Comparison of ENCODE assay signal across 8 cellular contexts in the genomic region with DNA sequence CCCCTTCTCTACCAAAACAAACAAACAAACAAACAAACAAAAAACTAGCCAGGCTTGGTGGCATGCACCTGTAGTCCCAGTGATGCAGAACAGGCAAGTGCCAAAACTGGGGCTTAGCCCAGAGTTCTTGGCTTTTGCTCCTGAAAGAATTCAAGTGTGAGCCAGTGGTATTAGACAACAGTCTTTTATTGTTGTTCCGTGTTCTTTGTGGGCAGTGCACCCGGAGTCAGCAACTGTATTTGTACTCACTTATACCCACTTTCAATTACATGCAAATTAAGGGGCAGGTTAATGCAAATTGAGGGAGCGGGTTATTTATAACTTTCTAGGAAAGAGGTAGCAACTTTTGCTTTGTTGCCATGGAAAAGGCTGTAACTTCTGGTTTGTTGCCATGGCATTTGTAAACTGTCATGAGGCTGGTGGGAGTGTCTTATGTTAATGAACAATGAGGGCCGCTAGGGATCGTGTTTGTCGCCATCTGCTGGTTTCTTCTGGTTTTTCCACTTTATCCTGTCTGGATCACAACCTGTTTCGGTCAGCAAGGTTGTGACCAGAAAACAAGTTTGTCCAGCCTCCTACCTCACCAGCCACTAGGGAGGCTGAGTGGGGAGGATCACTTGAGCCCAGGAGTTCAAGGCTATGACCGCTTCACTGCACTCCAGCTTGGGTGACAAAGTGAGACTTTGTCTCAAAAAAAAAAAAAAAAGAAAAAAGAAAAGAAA.
DNase-seq lines count a peak whose midpoint lies in the region; ATAC-seq and TF ChIP-seq lines count a peak whose summit lies in the region.

No MANE protein-coding gene starts in this region.

- no CpG with 5 or more reads among the region's 8 CpGs for WGBS in IMR-90 (ENCODE audit: extremely low coverage in 2 of 2, insufficient read length in 1 of 2), 2 experiments
- 37% methylated on average over 8 of the region's 8 CpGs for WGBS in mammary epithelial cell (ENCODE audit: low coverage, missing lambda C conversion rate)

- H3K56ac ChIP-seq in IMR-90 (ENCODE audit: extremely low read depth, insufficient read depth, low read length) = no peak overlapping the region

- H3K9me3 ChIP-seq in IMR-90 (ENCODE audit: control insufficient read depth, insufficient read depth, low read length) (no peaks in the 10 kb centered on the region), mammary epithelial cell (replicated peaks; ENCODE audit: insufficient read depth, low read length) (no peaks in the 10 kb centered on the region), lower lobe of right lung (no peaks in the 10 kb centered on the region)

- no peaks in the 10 kb centered on the region for H3K9me1 ChIP-seq in IMR-90 (ENCODE audit: insufficient read depth, low read length)

- no peak overlapping the region for H4K8ac ChIP-seq in IMR-90 (ENCODE audit: low read depth in 2 of 2, low read length in 2 of 2)

- in situ Hi-C loops in IMR-90 (cut with MboI; ENCODE audit: low sequenced_read_pairs) = no loop called here
- in situ Hi-C loops in SK-MEL-5 (cut with HindIII; ENCODE audit: low pct_unique_long_range_greater_than_20kb, low sequenced_read_pairs) = no loop called here
- in situ Hi-C loops in mammary epithelial cell (cut with MboI; ENCODE audit: low sequenced_read_pairs in 2 of 2) = no loop called here

- no peak overlapping the region for H2BK15ac ChIP-seq in IMR-90 (ENCODE audit: low read depth, low read length)

- H3K79me1 ChIP-seq in IMR-90 (ENCODE audit: low read depth in 1 of 2, low read length in 2 of 2) = no peaks in the 10 kb centered on the region

- H2BK20ac ChIP-seq in IMR-90 (ENCODE audit: low read depth, low read length) = no peak overlapping the region

- no peak for TF ChIP-seq POLR2A in IMR-90 (IDR thresholded peaks at IDR 0.05; ENCODE audit: low read depth, low read length)

- H3K4me2 ChIP-seq in IMR-90 (ENCODE audit: low read depth, low read length) = no peak overlapping the region
- H3K4me2 ChIP-seq in mammary epithelial cell (ENCODE audit: insufficient read depth, low read depth, low read length) = no peak overlapping the region

- H2AFZ ChIP-seq in IMR-90 (replicated peaks; ENCODE audit: low read length, poor library complexity) (no peak overlapping the region), mammary epithelial cell (ENCODE audit: low read depth, low read length) (no peak overlapping the region)

- H3K18ac ChIP-seq in IMR-90 (ENCODE audit: low read depth, low read length) = no peak overlapping the region

- CTCF ChIA-PET in IMR-90 (lab: Yijun Ruan, JAX) (interaction anchor here (1.3 kb wide), 1 partner anchor 34 kb away, joined by 3 read pairs; no protein-coding TSS in a partner anchor), mammary epithelial cell (lab: Charles Lee; ENCODE audit: low non-redundant PET) (no interaction called here)

- POLR2A ChIA-PET in IMR-90 (lab: Charles Lee; ENCODE audit: unreplicated experiment) = no interaction called here

- no peak overlapping the region for H2BK120ac ChIP-seq in IMR-90 (ENCODE audit: low read depth, low read length)

- no TSS peak for BruUV-seq in IMR-90 (replicated peaks; lab: Mats Ljungman, UMichigan)
- BruUV-seq in mammary epithelial cell (replicated peaks; lab: Mats Ljungman, UMichigan) = TSS peak; percentile 74

- DNase-seq in NCI-H2107 treated with DMSO at 0.1 percent for 48 hours (lab: John Stamatoyannopoulos, UW; ENCODE audit: unreplicated experiment) (peak; percentile 13), NCI-H2107 (lab: John Stamatoyannopoulos, UW) (no peak), IMR-90 (peak; percentile 74), SK-MEL-5 (ENCODE audit: low read depth, low spot score) (peak; percentile 78), mammary epithelial cell (peak; percentile 58), lower lobe of right lung (no peak)

- H3K14ac ChIP-seq in IMR-90 (replicated peaks; ENCODE audit: low read depth, low read length) = no peak overlapping the region

- peaks cover 12% of the 10 kb centered on the region for H3K27me3 ChIP-seq in IMR-90 (ENCODE audit: control insufficient read depth, insufficient read depth, low read length)
- no peaks in the 10 kb centered on the region for H3K27me3 ChIP-seq in mammary epithelial cell (ENCODE audit: insufficient read depth, low read length)
- H3K27me3 ChIP-seq in lower lobe of right lung (ENCODE audit: low read depth) = no peaks in the 10 kb centered on the region

- H3K4ac ChIP-seq in IMR-90 (ENCODE audit: low read depth, low read length) = no peak overlapping the region

- H3K79me2 ChIP-seq in mammary epithelial cell (ENCODE audit: insufficient read depth, low read length) = no peaks in the 10 kb centered on the region

- dilution Hi-C loops in IMR-90 (cut with HindIII; ENCODE audit: low sequenced_read_pairs, unreplicated experiment) = no loop called here
- dilution Hi-C loops in mammary epithelial cell (cut with HindIII; ENCODE audit: low sequenced_read_pairs) = no loop called here

- H3K27ac ChIP-seq in IMR-90 (ENCODE audit: insufficient read depth, low read length) (no peak overlapping the region), mammary epithelial cell (ENCODE audit: insufficient read depth, low read depth, low read length) (peak overlapping the region; percentile 23), lower lobe of right lung (no peak overlapping the region)

- H3K4me1 ChIP-seq in IMR-90 (ENCODE audit: control insufficient read depth, insufficient read depth, low read length) (no peaks in the 10 kb centered on the region), mammary epithelial cell (ENCODE audit: insufficient read depth, low read length) (peaks cover 2% of the 10 kb centered on the region), lower lobe of right lung (no peaks in the 10 kb centered on the region)

- H3K23ac ChIP-seq in IMR-90 (ENCODE audit: low read depth, low read length) = no peak overlapping the region

- TF ChIP-seq RAD21 in IMR-90 (IDR thresholded peaks at IDR 0.05; ENCODE audit: low read length) = peak; percentile 70

- H4K5ac ChIP-seq in IMR-90 (ENCODE audit: low read depth, low read length) = no peak overlapping the region

- H4K91ac ChIP-seq in IMR-90 (ENCODE audit: insufficient read depth, low read depth, low read length) = no peak overlapping the region

- no peak overlapping the region for H2BK5ac ChIP-seq in IMR-90 (ENCODE audit: low read depth, low read length, poor library complexity, severe bottlenecking)

- H4K20me1 ChIP-seq in IMR-90 (ENCODE audit: insufficient read depth, low read length) = no peaks in the 10 kb centered on the region
- H4K20me1 ChIP-seq in mammary epithelial cell (ENCODE audit: insufficient read depth, low read length) = no peaks in the 10 kb centered on the region

- H2AK5ac ChIP-seq in IMR-90 (ENCODE audit: low read depth, low read length) = no peak overlapping the region

- peak; percentile 92 for ATAC-seq in GM21367 (IDR thresholded peaks at IDR 0.05; ENCODE audit: unreplicated experiment)
- peak; percentile 88 for ATAC-seq in IMR-90 (ENCODE audit: low read depth)
- ATAC-seq in lower lobe of right lung = peak; percentile 64 to 77
- no peak for ATAC-seq in HG03025 (IDR thresholded peaks at IDR 0.05; ENCODE audit: low FRiP score, unreplicated experiment)

- no peak overlapping the region for H3K4me3 ChIP-seq in IMR-90 (ENCODE audit: insufficient read depth, low read depth, low read length)
- H3K4me3 ChIP-seq in mammary epithelial cell (replicated peaks in 1 of 3; ENCODE audit: insufficient read depth in 1 of 3, low read depth in 2 of 3, low read length in 3 of 3) = no peak overlapping the region
- no peak overlapping the region for H3K4me3 ChIP-seq in lower lobe of right lung

- no peak overlapping the region for H2AK9ac ChIP-seq in IMR-90 (replicated peaks; ENCODE audit: low read depth, low read length, poor library complexity)

- no peak overlapping the region for H3K9ac ChIP-seq in IMR-90 (ENCODE audit: low read depth, low read length)
- no peak overlapping the region for H3K9ac ChIP-seq in mammary epithelial cell (ENCODE audit: insufficient read depth, low read length)

- TF ChIP-seq CTCF in IMR-90 (conservative IDR thresholded peaks at IDR 0.05; ENCODE audit: low read depth, low read length) = peak; percentile 69
- TF ChIP-seq CTCF in mammary epithelial cell (conservative IDR thresholded peaks at IDR 0.05 in 1 of 2, IDR thresholded peaks at IDR 0.05 in 1 of 2; ENCODE audit: extremely low read depth in 1 of 2, insufficient read depth in 1 of 2, low read depth in 1 of 2, low read length in 2 of 2) = peak; percentile 63 to 72
- TF ChIP-seq CTCF in lower lobe of right lung (IDR thresholded peaks at IDR 0.05) = peak; percentile 27

- intact Hi-C loops in IMR-90 (cut with micrococcal nuclease) (loop anchor here (1.0 to 10.0 kb wide), 2 partner anchors 33 to 149 kb away; no protein-coding TSS in a partner anchor), mammary epithelial cell (cut with micrococcal nuclease) (loop anchor here (1.0 kb wide), 3 partner anchors 33 to 148 kb away; no protein-coding TSS in a partner anchor), lower lobe of right lung (cut with DNase I) (no loop called here)

- no peaks in the 10 kb centered on the region for H3K36me3 ChIP-seq in IMR-90 (ENCODE audit: control insufficient read depth, insufficient read depth, low read length)
- H3K36me3 ChIP-seq in mammary epithelial cell (ENCODE audit: insufficient read depth, low read length) = no peaks in the 10 kb centered on the region
- H3K36me3 ChIP-seq in lower lobe of right lung = no peaks in the 10 kb centered on the region

TF ChIP-seq in IMR-90, 13 proteins besides CTCF, POLR2A, EP300 and RAD21:
- TF ChIP-seq, protein P1, sequence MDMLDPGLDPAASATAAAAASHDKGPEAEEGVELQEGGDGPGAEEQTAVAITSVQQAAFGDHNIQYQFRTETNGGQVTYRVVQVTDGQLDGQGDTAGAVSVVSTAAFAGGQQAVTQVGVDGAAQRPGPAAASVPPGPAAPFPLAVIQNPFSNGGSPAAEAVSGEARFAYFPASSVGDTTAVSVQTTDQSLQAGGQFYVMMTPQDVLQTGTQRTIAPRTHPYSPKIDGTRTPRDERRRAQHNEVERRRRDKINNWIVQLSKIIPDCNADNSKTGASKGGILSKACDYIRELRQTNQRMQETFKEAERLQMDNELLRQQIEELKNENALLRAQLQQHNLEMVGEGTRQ (IDR thresholded peaks at IDR 0.05; ENCODE audit: low read depth, low read length) = no peak
- no peak for TF ChIP-seq FOS (IDR thresholded peaks at IDR 0.05; ENCODE audit: low read depth, low read length)
- TF ChIP-seq NFE2L2 (IDR thresholded peaks at IDR 0.05; ENCODE audit: low read depth, low read length) = no peak
- TF ChIP-seq RFX5 (IDR thresholded peaks at IDR 0.05; ENCODE audit: low read depth, low read length) = no peak
- TF ChIP-seq MXI1 (IDR thresholded peaks at IDR 0.05; ENCODE audit: borderline replicate concordance, low read depth, low read length) = no peak
- TF ChIP-seq MAFK (IDR thresholded peaks at IDR 0.05; ENCODE audit: low read depth, low read length) = no peak
- no peak for TF ChIP-seq RCOR1 (IDR thresholded peaks at IDR 0.05; ENCODE audit: insufficient replicate concordance, low read length)
- TF ChIP-seq BHLHE40 (IDR thresholded peaks at IDR 0.05; ENCODE audit: low read depth, low read length) = no peak
- TF ChIP-seq SMC3 (IDR thresholded peaks at IDR 0.05; ENCODE audit: low read depth, low read length) = peak; percentile 75

Comparison
In these comparisons a context has a peak if more than half of its experiments do, and no peak if none do; other contexts are left out.
1. DNase-seq: peak in NCI-H2107 treated with DMSO at 0.1 percent for 48 hours (single experiment), IMR-90 (single experiment), SK-MEL-5 (single experiment) and mammary epithelial cell (single experiment); none in NCI-H2107 (single experiment) and lower lobe of right lung (single experiment).
2. Peak in every context shown above with its lines, with median percentiles within 50 percentile points of each other: CTCF ChIP-seq.